In genomic region chr3:74060201-74060600, GRCh38 we compare ENCODE assay signal across 33 cellular contexts.
"Had no signal": no experiment of that assay in that cellular context is flagged by ENCODE, and none has a peak within 500 bp of the region (broad histone marks: within the 10 kb centered on the region; RNA-seq: fewer than 3 reads in every experiment).

No MANE protein-coding gene starts in this region.

- DNase-seq: Karpas-422, Kasumi-1, MG63, MM.1S, MV-4-11, NCI-H1092, NCI-H1092 treated with DMSO at 0.1 percent for 48 hours, NCI-H1105, NCI-H1105 treated with DMSO at 0.1 percent for 48 hours, NCI-H1417, NCI-H1417 treated with DMSO at 0.1 percent for 48 hours, NCI-H1436, NCI-H1436 treated with DMSO at 0.1 percent for 48 hours, NCI-H146, NCI-H1694, NCI-H1694 treated with DMSO at 0.1 percent for 48 hours, NCI-H187, NCI-H187 treated with DMSO at 0.1 percent for 48 hours, NCI-H1930, NCI-H2029, NCI-H2029 treated with DMSO at 0.1 percent for 48 hours, NCI-H2081, NCI-H2081 treated with DMSO at 0.1 percent for 48 hours, NCI-H2107, NCI-H2171, NCI-H2171 treated with DMSO at 0.1 percent for 48 hours, NCI-H2227 treated with DMSO at 0.1 percent for 48 hours, NCI-H226, NCI-H345, NCI-H446, NCI-H446 treated with DMSO at 0.1 percent for 48 hours, NCI-H510A, NCI-H510A treated with DMSO at 0.1 percent for 48 hours had no signal

- H3K36me3 ChIP-seq: MG63 had no signal

- H3K27me3 ChIP-seq: MG63 had no signal

- H3K4me3 ChIP-seq: MG63 had no signal
